1 cellular context compared by ENCODE assay signal in the genomic region with DNA sequence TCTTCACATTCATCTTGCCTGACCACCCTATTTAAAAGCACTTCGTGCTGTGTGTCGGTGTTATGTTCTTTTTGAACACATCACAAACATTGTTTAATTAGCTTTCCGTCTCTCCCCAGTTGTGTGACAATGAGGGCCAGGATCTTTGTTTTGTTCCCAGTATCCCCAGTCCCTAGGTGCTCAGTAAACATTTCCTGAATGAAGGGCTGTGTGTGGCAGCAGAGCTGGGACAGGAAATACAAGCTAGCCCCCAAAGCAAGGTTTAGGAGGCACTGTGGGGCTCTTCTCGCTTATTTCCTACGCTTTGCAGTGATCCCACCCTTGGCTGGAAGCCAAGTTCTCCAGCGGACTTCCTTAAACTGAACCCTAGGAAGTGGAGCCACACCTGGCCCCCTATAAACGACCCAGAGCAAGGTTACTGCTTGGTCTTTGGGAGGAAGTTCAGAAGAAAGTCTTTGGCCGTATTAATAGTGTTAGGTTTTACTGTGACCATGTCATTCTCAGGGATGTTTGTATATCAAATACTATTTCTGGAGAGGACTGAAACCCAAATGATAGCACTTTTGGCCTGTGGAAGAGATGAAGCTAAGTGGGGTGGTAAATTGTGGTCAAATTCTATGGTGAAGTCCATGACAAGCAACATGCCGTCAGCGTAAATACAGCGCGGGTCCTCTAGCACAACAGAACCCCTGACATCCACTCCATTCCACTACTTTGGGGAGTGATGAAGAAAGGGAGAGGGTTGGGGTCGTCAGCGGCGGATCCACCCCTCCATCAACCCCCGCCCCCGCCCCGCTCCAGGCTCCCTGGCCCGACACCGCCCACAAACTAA.
TF ChIP-seq lines count a peak whose summit lies in the region.

No MANE protein-coding gene starts in this region.

TF ChIP-seq in GM23338, 12 proteins besides CTCF, POLR2A, EP300 and RAD21:
- TF ChIP-seq ZNF462 (CRISPR knock-in tag; IDR thresholded peaks at IDR 0.05) (no peak), STAT1 (IDR thresholded peaks at IDR 0.05; ENCODE audit: unreplicated experiment) (no peak), POLR2AphosphoS5 (IDR thresholded peaks at IDR 0.05; ENCODE audit: low read depth) (no peak), EZH2 (IDR thresholded peaks at IDR 0.05; ENCODE audit: low read depth, unreplicated experiment) (no peak), CREB1 (CRISPR knock-in tag; IDR thresholded peaks at IDR 0.05; ENCODE audit: low read depth) (no peak)
- TF ChIP-seq, protein P1, sequence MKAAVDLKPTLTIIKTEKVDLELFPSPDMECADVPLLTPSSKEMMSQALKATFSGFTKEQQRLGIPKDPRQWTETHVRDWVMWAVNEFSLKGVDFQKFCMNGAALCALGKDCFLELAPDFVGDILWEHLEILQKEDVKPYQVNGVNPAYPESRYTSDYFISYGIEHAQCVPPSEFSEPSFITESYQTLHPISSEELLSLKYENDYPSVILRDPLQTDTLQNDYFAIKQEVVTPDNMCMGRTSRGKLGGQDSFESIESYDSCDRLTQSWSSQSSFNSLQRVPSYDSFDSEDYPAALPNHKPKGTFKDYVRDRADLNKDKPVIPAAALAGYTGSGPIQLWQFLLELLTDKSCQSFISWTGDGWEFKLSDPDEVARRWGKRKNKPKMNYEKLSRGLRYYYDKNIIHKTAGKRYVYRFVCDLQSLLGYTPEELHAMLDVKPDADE (IDR thresholded peaks at IDR 0.05) = no peak
- TF ChIP-seq, protein P2, sequence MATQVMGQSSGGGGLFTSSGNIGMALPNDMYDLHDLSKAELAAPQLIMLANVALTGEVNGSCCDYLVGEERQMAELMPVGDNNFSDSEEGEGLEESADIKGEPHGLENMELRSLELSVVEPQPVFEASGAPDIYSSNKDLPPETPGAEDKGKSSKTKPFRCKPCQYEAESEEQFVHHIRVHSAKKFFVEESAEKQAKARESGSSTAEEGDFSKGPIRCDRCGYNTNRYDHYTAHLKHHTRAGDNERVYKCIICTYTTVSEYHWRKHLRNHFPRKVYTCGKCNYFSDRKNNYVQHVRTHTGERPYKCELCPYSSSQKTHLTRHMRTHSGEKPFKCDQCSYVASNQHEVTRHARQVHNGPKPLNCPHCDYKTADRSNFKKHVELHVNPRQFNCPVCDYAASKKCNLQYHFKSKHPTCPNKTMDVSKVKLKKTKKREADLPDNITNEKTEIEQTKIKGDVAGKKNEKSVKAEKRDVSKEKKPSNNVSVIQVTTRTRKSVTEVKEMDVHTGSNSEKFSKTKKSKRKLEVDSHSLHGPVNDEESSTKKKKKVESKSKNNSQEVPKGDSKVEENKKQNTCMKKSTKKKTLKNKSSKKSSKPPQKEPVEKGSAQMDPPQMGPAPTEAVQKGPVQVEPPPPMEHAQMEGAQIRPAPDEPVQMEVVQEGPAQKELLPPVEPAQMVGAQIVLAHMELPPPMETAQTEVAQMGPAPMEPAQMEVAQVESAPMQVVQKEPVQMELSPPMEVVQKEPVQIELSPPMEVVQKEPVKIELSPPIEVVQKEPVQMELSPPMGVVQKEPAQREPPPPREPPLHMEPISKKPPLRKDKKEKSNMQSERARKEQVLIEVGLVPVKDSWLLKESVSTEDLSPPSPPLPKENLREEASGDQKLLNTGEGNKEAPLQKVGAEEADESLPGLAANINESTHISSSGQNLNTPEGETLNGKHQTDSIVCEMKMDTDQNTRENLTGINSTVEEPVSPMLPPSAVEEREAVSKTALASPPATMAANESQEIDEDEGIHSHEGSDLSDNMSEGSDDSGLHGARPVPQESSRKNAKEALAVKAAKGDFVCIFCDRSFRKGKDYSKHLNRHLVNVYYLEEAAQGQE (IDR thresholded peaks at IDR 0.05; ENCODE audit: unreplicated experiment) = no peak
